In genomic region chr1:183996396-183996795, GRCh38 we compare ENCODE assay signal across 2 cellular contexts.
TF ChIP-seq lines count a peak whose summit lies in the region.

No MANE protein-coding gene starts in this region.

TF ChIP-seq in HEK293, 187 proteins besides CTCF, POLR2A, EP300 and RAD21:
- TF ChIP-seq ZNF146 (tag by site-specific recombination; IDR thresholded peaks at IDR 0.05) (no peak), ZNF335 (tag by site-specific recombination; conservative IDR thresholded peaks at IDR 0.05) (peak; percentile 50)

TF ChIP-seq in K562, 482 proteins besides CTCF, POLR2A, EP300 and RAD21 (continues in another document):
- TF ChIP-seq CREB5 (CRISPR knock-in tag; IDR thresholded peaks at IDR 0.05) (no peak), RHOXF2B (CRISPR knock-in tag; conservative IDR thresholded peaks at IDR 0.05) (no peak), ZNF766 (CRISPR knock-in tag; conservative IDR thresholded peaks at IDR 0.05) (peak; percentile 71; the same call in 1 of the 2 replicates), ZNF583 (CRISPR knock-in tag; IDR thresholded peaks at IDR 0.05) (no peak), E4F1 (CRISPR knock-in tag; IDR thresholded peaks at IDR 0.05; ENCODE audit: borderline replicate concordance) (no peak), ZNF311 (CRISPR knock-in tag; IDR thresholded peaks at IDR 0.05) (peak; percentile 74; the same call in 1 of the 2 replicates), ZNF175 (CRISPR knock-in tag; IDR thresholded peaks at IDR 0.05; ENCODE audit: low read depth) (no peak), ARNT (IDR thresholded peaks at IDR 0.05) (0 out of 4 replicates have a peak, but pooled peaks of 1 of the 2 experiments have one; percentile 24), NCOA2 (IDR thresholded peaks at IDR 0.05; ENCODE audit: partially characterized antibody in 2 of 2) (no peak), USF1 (CRISPR knock-in tag; IDR thresholded peaks at IDR 0.05) (peak; percentile 60), RNF2 (IDR thresholded peaks at IDR 0.05) (0 out of 2 replicates have a peak, but pooled peaks have one; percentile 22), SOX6 (IDR thresholded peaks at IDR 0.05) (peak; percentile 94), HNRNPUL1 (IDR thresholded peaks at IDR 0.05; ENCODE audit: low read length) (0 out of 2 replicates have a peak, but pooled peaks have one; percentile 36), NFE2L1 (tag; IDR thresholded peaks at IDR 0.05; ENCODE audit: borderline replicate concordance, low read depth) (no peak), ZNF436 (CRISPR knock-in tag; IDR thresholded peaks at IDR 0.05) (no peak), CXXC5 (CRISPR knock-in tag; IDR thresholded peaks at IDR 0.05) (peak; percentile 59; the same call in 1 of the 2 replicates), CCAR2 (IDR thresholded peaks at IDR 0.05; ENCODE audit: low read depth, low read length) (no peak), HDAC1 (IDR thresholded peaks at IDR 0.05) (0 out of 4 replicates have a peak, but pooled peaks of 1 of the 2 experiments have one; percentile 45), RAD51 (IDR thresholded peaks at IDR 0.05; ENCODE audit: borderline replicate concordance, low read depth) (peak; percentile 79), U2AF2 (optimal IDR thresholded peaks at IDR 0.05; ENCODE audit: low read depth, low read length) (no peak), EGR1 (conservative IDR thresholded peaks at IDR 0.05) (no peak), L3MBTL2 (IDR thresholded peaks at IDR 0.05) (peak; percentile 90), ZBTB34 (CRISPR knock-in tag; IDR thresholded peaks at IDR 0.05) (no peak), TFE3 (CRISPR knock-in tag; IDR thresholded peaks at IDR 0.05) (peak; percentile 16; the same call in 1 of the 2 replicates), ZNF239 (CRISPR knock-in tag; IDR thresholded peaks at IDR 0.05) (peak; percentile 23; the same call in 1 of the 2 replicates), DMBX1 (CRISPR knock-in tag; IDR thresholded peaks at IDR 0.05; ENCODE audit: borderline replicate concordance) (peak; percentile 76; the same call in 1 of the 2 replicates), C11orf30 (IDR thresholded peaks at IDR 0.05; ENCODE audit: low read depth) (0 out of 2 replicates have a peak, but pooled peaks have one; percentile 5), ZSCAN32 (CRISPR knock-in tag; IDR thresholded peaks at IDR 0.05) (no peak)
- TF ChIP-seq, protein P1, sequence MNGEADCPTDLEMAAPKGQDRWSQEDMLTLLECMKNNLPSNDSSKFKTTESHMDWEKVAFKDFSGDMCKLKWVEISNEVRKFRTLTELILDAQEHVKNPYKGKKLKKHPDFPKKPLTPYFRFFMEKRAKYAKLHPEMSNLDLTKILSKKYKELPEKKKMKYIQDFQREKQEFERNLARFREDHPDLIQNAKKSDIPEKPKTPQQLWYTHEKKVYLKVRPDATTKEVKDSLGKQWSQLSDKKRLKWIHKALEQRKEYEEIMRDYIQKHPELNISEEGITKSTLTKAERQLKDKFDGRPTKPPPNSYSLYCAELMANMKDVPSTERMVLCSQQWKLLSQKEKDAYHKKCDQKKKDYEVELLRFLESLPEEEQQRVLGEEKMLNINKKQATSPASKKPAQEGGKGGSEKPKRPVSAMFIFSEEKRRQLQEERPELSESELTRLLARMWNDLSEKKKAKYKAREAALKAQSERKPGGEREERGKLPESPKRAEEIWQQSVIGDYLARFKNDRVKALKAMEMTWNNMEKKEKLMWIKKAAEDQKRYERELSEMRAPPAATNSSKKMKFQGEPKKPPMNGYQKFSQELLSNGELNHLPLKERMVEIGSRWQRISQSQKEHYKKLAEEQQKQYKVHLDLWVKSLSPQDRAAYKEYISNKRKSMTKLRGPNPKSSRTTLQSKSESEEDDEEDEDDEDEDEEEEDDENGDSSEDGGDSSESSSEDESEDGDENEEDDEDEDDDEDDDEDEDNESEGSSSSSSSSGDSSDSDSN (IDR thresholded peaks at IDR 0.05; ENCODE audit: borderline replicate concordance in 1 of 2, low read depth in 2 of 2, low read length in 2 of 2) = 0 out of 4 replicates have a peak, but pooled peaks of 1 of the 2 experiments have one; percentile 62
- TF ChIP-seq, protein P2, sequence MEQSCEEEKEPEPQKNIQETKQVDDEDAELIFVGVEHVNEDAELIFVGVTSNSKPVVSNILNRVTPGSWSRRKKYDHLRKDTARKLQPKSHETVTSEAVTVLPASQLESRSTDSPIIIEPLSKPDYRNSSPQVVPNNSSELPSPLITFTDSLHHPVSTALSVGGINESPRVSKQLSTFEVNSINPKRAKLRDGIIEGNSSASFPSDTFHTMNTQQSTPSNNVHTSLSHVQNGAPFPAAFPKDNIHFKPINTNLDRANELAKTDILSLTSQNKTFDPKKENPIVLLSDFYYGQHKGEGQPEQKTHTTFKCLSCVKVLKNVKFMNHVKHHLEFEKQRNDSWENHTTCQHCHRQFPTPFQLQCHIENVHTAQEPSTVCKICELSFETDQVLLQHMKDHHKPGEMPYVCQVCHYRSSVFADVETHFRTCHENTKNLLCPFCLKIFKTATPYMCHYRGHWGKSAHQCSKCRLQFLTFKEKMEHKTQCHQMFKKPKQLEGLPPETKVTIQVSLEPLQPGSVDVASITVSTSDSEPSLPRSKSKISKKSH (CRISPR knock-in tag; IDR thresholded peaks at IDR 0.05) = no peak
- TF ChIP-seq, protein P3, sequence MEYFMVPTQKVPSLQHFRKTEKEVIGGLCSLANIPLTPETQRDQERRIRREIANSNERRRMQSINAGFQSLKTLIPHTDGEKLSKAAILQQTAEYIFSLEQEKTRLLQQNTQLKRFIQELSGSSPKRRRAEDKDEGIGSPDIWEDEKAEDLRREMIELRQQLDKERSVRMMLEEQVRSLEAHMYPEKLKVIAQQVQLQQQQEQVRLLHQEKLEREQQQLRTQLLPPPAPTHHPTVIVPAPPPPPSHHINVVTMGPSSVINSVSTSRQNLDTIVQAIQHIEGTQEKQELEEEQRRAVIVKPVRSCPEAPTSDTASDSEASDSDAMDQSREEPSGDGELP (CRISPR knock-in tag; IDR thresholded peaks at IDR 0.05; ENCODE audit: borderline replicate concordance) = peak; percentile 52; the same call in 1 of the 2 replicates
- TF ChIP-seq, protein P4, sequence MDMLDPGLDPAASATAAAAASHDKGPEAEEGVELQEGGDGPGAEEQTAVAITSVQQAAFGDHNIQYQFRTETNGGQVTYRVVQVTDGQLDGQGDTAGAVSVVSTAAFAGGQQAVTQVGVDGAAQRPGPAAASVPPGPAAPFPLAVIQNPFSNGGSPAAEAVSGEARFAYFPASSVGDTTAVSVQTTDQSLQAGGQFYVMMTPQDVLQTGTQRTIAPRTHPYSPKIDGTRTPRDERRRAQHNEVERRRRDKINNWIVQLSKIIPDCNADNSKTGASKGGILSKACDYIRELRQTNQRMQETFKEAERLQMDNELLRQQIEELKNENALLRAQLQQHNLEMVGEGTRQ (CRISPR knock-in tag; IDR thresholded peaks at IDR 0.05) = peak; percentile 84
